8 cellular contexts compared by ENCODE assay signal in genomic region chr4:1346781-1347409, GRCh38. TPM values are rescaled to one million over a fixed set of nuclear protein-coding genes. Genes with fewer than 3 reads are reported as not detected.
DNase-seq lines count a peak whose midpoint lies in the region; ATAC-seq, FAIRE-seq and TF ChIP-seq lines count a peak whose summit lies in the region.

Gene UVSSA, plus strand, starts transcription at chr4:1347208. Its CDS starts 884 bp downstream, at chr4:1348092.

- WGBS in esophagus squamous epithelium, 2 donors, result 0% methylated on average over 1 to 3 of the region's 76 CpGs

- no peaks in the 10 kb centered on the region for H3K9me3 Mint-ChIP-seq in activated T-cell treated with anti-CD3 and anti-CD28 coated beads, Interleukin-2, amount 50 U/mL, for 72 hours

- ATAC-seq in GM21786 (IDR thresholded peaks at IDR 0.05; ENCODE audit: unreplicated experiment), result peak; percentile 95
- ATAC-seq in activated T-cell treated with anti-CD3 and anti-CD28 coated beads, Interleukin-2, amount 50 U/mL, for 72 hours (replicated peaks in 1 of 2), result peak; percentile 94 to 95

- FAIRE-seq in RCC 7860 (lab: Jason Lieb, UNC), result peak; percentile 76

- H3K4me1 Mint-ChIP-seq in activated T-cell treated with anti-CD3 and anti-CD28 coated beads, Interleukin-2, amount 50 U/mL, for 72 hours (ENCODE audit: low read depth), result peaks cover 58% of the 10 kb centered on the region

- H3K27me3 ChIP-seq in esophagus squamous epithelium, result no peaks in the 10 kb centered on the region

- peaks cover 0 to 6% of the 10 kb centered on the region in 2 donors for H3K36me3 Mint-ChIP-seq in activated T-cell treated with anti-CD3 and anti-CD28 coated beads, Interleukin-2, amount 50 U/mL, for 72 hours (ENCODE audit: insufficient read depth in 2 of 2)

- peak in 3 of 4 donors; percentile 52 to 97 (median 93) for TF ChIP-seq POLR2A in esophagus squamous epithelium (IDR thresholded peaks at IDR 0.05)

- intact Hi-C loops in esophagus squamous epithelium (cut with DNase I), result loop anchor here (5.0 kb wide), 2 partner anchors 55 to 95 kb away; no protein-coding TSS in a partner anchor

- DNase-seq in DMS79 (lab: John Stamatoyannopoulos, UW) (peak; percentile 90), RCC 7860 (ENCODE audit: low spot score) (peak; percentile 99), esophagus squamous epithelium (lab: John Stamatoyannopoulos, UW) (peak; percentile 99), myocyte (ENCODE audit: low read depth) (peak; percentile 100)
- peak; percentile 100 for DNase-seq in activated T-cell treated with anti-CD3 and anti-CD28 coated beads, Interleukin-2, amount 50 U/mL, for 72 hours
- DNase-seq in stimulated activated CD8-positive, alpha-beta memory T cell treated with anti-CD3 and anti-CD28 coated beads, Interleukin-7, amount 100 ng/mL, for 48 hours (ENCODE audit: extremely low read depth in 1 of 2, low read depth in 1 of 2), result peak; percentile 100

- H3K4me3 Mint-ChIP-seq in activated T-cell treated with anti-CD3 and anti-CD28 coated beads, Interleukin-2, amount 50 U/mL, for 72 hours, result peak within 1 kb of the TSS; percentile 92 to 93

- H3K27me3 Mint-ChIP-seq in activated T-cell treated with anti-CD3 and anti-CD28 coated beads, Interleukin-2, amount 50 U/mL, for 72 hours (ENCODE audit: low read depth), result no peaks in the 10 kb centered on the region

- H3K27ac Mint-ChIP-seq in activated T-cell treated with anti-CD3 and anti-CD28 coated beads, Interleukin-2, amount 50 U/mL, for 72 hours, result peak within 1 kb of the TSS; percentile 85

- H3K27ac ChIP-seq in KOPT-K1 (ENCODE audit: low read depth, low read length, poor library complexity, severe bottlenecking) (peak within 1 kb of the TSS; percentile 83), esophagus squamous epithelium (peak within 1 kb of the TSS; percentile 95 to 100 (median 100))

- H3K4me3 ChIP-seq in esophagus squamous epithelium, result peak within 1 kb of the TSS; percentile 69 to 97 (median 83)

- 0 out of 2 replicates have a peak, but pooled peaks cover 7% of the 10 kb centered on the region for H3K36me3 ChIP-seq in KOPT-K1 (ENCODE audit: insufficient read depth, low read length)
- H3K36me3 ChIP-seq in esophagus squamous epithelium, result peaks cover 0 to 20% (median 0%) of the 10 kb centered on the region in 3 donors

- no peak for TF ChIP-seq CTCF in esophagus squamous epithelium (IDR thresholded peaks at IDR 0.05)

- no peaks in the 10 kb centered on the region for H3K9me3 ChIP-seq in KOPT-K1 (ENCODE audit: insufficient read depth, low read length, poor library complexity, severe bottlenecking)
- no peaks in the 10 kb centered on the region for H3K9me3 ChIP-seq in esophagus squamous epithelium

- H3K4me1 ChIP-seq in esophagus squamous epithelium, result peaks cover 20 to 55% (median 28%) of the 10 kb centered on the region in 3 donors

RNA-seq across cellular contexts. Expression of gene UVSSA, which starts in this region (rescaled TPM):
- 10 to 100 TPM; 23.0 to 25.8 TPM for total RNA-seq in activated T-cell treated with anti-CD3 and anti-CD28 coated beads, Interleukin-2, amount 50 U/mL, for 72 hours
- total RNA-seq in esophagus squamous epithelium (10 to 100 TPM in 3 of 4 donors, 1 to 10 TPM in 1; 7.2 to 12.8 (median 11.5) TPM), myocyte (7.6 and 7.9 TPM in 2 replicates)
- polyA plus RNA-seq in myocyte (2012), result 11.6 TPM

Comparison
In these comparisons a context has a peak if more than half of its experiments do, and no peak if none do; other contexts are left out.
1. Peak in every context shown above with its lines: DNase-seq, ATAC-seq, H3K4me3 ChIP-seq and H3K27ac ChIP-seq.